ENCODE assay signal across 14 cellular contexts in the genomic region with DNA sequence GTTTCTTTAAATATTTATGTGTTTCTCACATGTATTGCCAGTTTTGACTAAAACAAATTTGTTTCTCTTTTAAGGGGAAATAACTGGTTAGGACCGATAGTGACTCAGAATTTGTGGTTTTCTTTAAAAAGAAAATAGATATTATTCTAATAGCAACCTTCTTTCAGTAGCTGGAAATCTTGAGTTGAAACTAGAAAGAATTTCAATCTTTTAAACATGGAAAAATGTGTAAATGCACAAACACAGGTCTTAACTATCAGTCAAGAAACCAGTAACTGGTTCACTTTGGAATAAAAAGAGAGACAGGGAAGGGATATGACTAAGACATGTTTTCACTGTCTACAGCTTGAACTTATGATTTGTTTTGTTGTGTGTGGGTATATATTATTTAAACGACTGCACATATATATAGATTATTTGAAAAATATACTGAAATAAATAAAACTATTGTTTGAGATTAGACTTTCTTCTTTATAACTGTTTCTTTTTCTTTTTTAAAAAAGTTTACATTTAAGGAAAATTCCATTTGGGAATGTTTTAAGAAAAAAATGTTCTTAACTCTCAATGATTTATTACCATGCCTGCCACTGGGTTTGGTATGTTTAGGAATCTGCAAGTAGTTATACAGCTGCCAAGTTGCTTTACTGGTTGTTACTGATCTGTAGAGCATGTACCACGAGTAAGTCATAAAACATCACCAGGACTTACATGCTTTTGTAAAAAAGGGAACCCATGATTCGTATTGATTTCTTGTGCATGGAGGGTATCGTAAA.
A peak's percentile ranks its signal among the peaks of the same experiment; 100 is the strongest.
DNase-seq lines count a peak whose midpoint lies in the region; ATAC-seq and TF ChIP-seq lines count a peak whose summit lies in the region.
"Had no signal": no experiment of that assay in that cellular context is flagged by ENCODE, and none has a peak within 500 bp of the region (broad histone marks: within the 10 kb centered on the region; RNA-seq: fewer than 3 reads in every experiment).

No MANE protein-coding gene starts in this region.

- CTCF ChIA-PET in PC-3 (lab: Charles Lee), result interaction anchor here (0.5 kb wide), 1 partner anchor 35 kb away, joined by 6 read pairs; no protein-coding TSS in a partner anchor

- DNase-seq in GM03348 (ENCODE audit: low spot score) (peak; percentile 49), PC-3 (peak; percentile 11), epithelial cell of prostate (ENCODE audit: low read depth, low spot score) (peak; percentile 22), osteoblast (ENCODE audit: insufficient read length, low spot score, missing footprints) (peak; percentile 56), coronary artery (ENCODE audit: low spot score) (no peak), SHP77 (lab: John Stamatoyannopoulos, UW) (no peak), testis (no peak)
- DNase-seq: colonic mucosa, DND-41, ovary had no signal

- POLR2A ChIA-PET in PC-3 (lab: Charles Lee; ENCODE audit: unreplicated experiment), result no interaction called here

- H4K20me1 ChIP-seq in PC-3 (ENCODE audit: low read length), result no peaks in the 10 kb centered on the region
- no peaks in the 10 kb centered on the region for H4K20me1 ChIP-seq in osteoblast (ENCODE audit: insufficient read depth, low read length)

- TF ChIP-seq POLR2A in testis (IDR thresholded peaks at IDR 0.05), result no peak

- H3F3A ChIP-seq in PC-3 (ENCODE audit: low read length, unreplicated experiment), result no peaks in the 10 kb centered on the region

- H3K36me3 ChIP-seq in PC-3 (ENCODE audit: low read depth, low read length) (no peaks in the 10 kb centered on the region), osteoblast (ENCODE audit: insufficient read depth, low read length) (no peaks in the 10 kb centered on the region), testis (ENCODE audit: low read depth, missing control alignments) (no peaks in the 10 kb centered on the region)
- H3K36me3 ChIP-seq: colonic mucosa, ovary, tibial nerve had no signal

- H3K9me3 ChIP-seq in PC-3 (ENCODE audit: low read length) (no peaks in the 10 kb centered on the region), osteoblast (ENCODE audit: low read depth, low read length) (no peaks in the 10 kb centered on the region), testis (no peaks in the 10 kb centered on the region)
- H3K9me3 ChIP-seq: colonic mucosa, ovary had no signal

- H2AFZ ChIP-seq in PC-3 (ENCODE audit: low read length) (no peak overlapping the region), osteoblast (ENCODE audit: low read length) (no peak overlapping the region)

- no peak overlapping the region for H3K9ac ChIP-seq in PC-3 (ENCODE audit: low read length)

- H3K4me3 ChIP-seq in PC-3 (ENCODE audit: low read length), result no peak overlapping the region
- no peak overlapping the region for H3K4me3 ChIP-seq in osteoblast (ENCODE audit: insufficient read depth, low read length)
- H3K4me3 ChIP-seq in coronary artery, result no peak overlapping the region
- no peak overlapping the region for H3K4me3 ChIP-seq in testis
- H3K4me3 ChIP-seq: colonic mucosa, ovary, tibial nerve had no signal

- H3K27me3 ChIP-seq in PC-3 (ENCODE audit: low read length) (no peaks in the 10 kb centered on the region), osteoblast (ENCODE audit: insufficient read depth, low read length) (no peaks in the 10 kb centered on the region), testis (no peaks in the 10 kb centered on the region)
- H3K27me3 ChIP-seq: colonic mucosa, ovary, tibial nerve had no signal

- H3K27ac ChIP-seq in PC-3 (ENCODE audit: low read length) (0 out of 2 replicates have a peak overlapping the region, but pooled peaks have one; percentile 2), epithelial cell of prostate (peak overlapping the region; percentile 29), osteoblast (ENCODE audit: low read depth, low read length) (peak overlapping the region; percentile 60), coronary artery (no peak overlapping the region), testis (no peak overlapping the region)
- H3K27ac ChIP-seq: colonic mucosa, ovary, tibial nerve, VCaP had no signal

- ATAC-seq in PC-3 (peak; percentile 38; the same call in 1 of the 2 replicates), HG03442 (IDR thresholded peaks at IDR 0.05; ENCODE audit: unreplicated experiment) (no peak)
- ATAC-seq: activated T-helper 17 cell treated with anti-CD3 and anti-CD28 coated beads, Interleukin-2, amount 50 U/mL, for 72 hours had no signal

- intact Hi-C loops in PC-3 (cut with micrococcal nuclease), result no loop called here
- intact Hi-C loops in testis (cut with DNase I; ENCODE audit: low total_unique reads), result no loop called here

- no peaks in the 10 kb centered on the region for H3K9me2 ChIP-seq in PC-3 (replicated peaks; ENCODE audit: low read length)

- 55 to 64% methylated on average over 5 of the region's 5 CpGs for WGBS in testis, 2 donors

- H3K4me1 ChIP-seq in PC-3 (ENCODE audit: insufficient read depth, low read length), result peaks cover 12% of the 10 kb centered on the region; the same call in 1 of the 2 replicates
- H3K4me1 ChIP-seq in osteoblast (ENCODE audit: insufficient read depth, low read length), result peaks cover 20% of the 10 kb centered on the region
- no peaks in the 10 kb centered on the region for H3K4me1 ChIP-seq in testis
- H3K4me1 ChIP-seq: colonic mucosa had no signal

- H3K79me2 ChIP-seq in PC-3 (ENCODE audit: low read length) (no peaks in the 10 kb centered on the region), osteoblast (ENCODE audit: insufficient read depth, low read length) (no peaks in the 10 kb centered on the region)

- TF ChIP-seq CTCF in PC-3 (conservative IDR thresholded peaks at IDR 0.05; ENCODE audit: low read depth, low read length) (no peak), osteoblast (IDR thresholded peaks at IDR 0.05; ENCODE audit: extremely low read depth, low read depth, low read length) (no peak), coronary artery (IDR thresholded peaks at IDR 0.05) (no peak), testis (IDR thresholded peaks at IDR 0.05) (no peak)

- H3K4me2 ChIP-seq in PC-3 (ENCODE audit: low read length) (no peak overlapping the region), osteoblast (ENCODE audit: insufficient read depth, low read length) (peak overlapping the region; percentile 12)

- no TSS peak for BruUV-seq in PC-3 (replicated peaks; lab: Mats Ljungman, UMichigan)

Comparison
In these comparisons a context has a peak if more than half of its experiments do, and no peak if none do; other contexts are left out.
1. DNase-seq: peak in GM03348 (single experiment), PC-3 (single experiment), epithelial cell of prostate (single experiment) and osteoblast (single experiment); none in coronary artery (single experiment), SHP77 (0 of 2) and testis (single experiment).
2. H3K27ac ChIP-seq: peak in PC-3 (single experiment), epithelial cell of prostate (single experiment) and osteoblast (single experiment); none in coronary artery (0 of 2) and testis (0 of 2).